Comparison of ENCODE assay signal across 9 cellular contexts in the genomic region with DNA sequence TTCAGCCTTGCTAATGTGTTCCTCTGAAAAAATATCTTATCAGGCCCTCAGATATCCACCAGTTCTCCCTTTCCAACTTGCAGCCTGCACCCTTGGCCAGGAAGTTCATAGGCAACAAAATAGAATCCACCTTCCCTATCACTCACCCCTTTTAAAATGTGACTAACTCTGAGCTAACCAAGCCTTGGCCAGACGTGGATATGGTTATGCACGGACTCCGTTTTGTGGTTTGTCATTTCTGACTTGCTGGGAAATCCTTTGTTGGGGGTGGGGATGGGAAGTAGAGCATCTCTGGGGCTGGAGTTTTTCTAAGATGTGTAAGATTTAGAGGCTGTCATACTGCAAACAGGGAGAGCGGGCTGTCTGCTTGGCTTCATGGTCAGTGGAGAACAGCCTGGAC.
DNase-seq lines count a peak whose midpoint lies in the region; ATAC-seq and TF ChIP-seq lines count a peak whose summit lies in the region.
"Had no signal": no experiment of that assay in that cellular context is flagged by ENCODE, and none has a peak within 500 bp of the region (broad histone marks: within the 10 kb centered on the region; RNA-seq: fewer than 3 reads in every experiment).

No MANE protein-coding gene starts in this region.

- peak overlapping the region; percentile 9 to 17 for H3K27ac ChIP-seq in tibial artery

- peak; percentile 67 to 77 for ATAC-seq in activated T-cell treated with anti-CD3 and anti-CD28 coated beads, Interleukin-2, amount 50 U/mL, for 72 hours (replicated peaks in 1 of 2)
- ATAC-seq in GM19467 (IDR thresholded peaks at IDR 0.05; ENCODE audit: unreplicated experiment): no peak

- H3K36me3 ChIP-seq in tibial artery: no peaks in the 10 kb centered on the region
- H3K36me3 ChIP-seq: thyroid gland had no signal

- intact Hi-C loops in tibial artery (cut with DNase I; ENCODE audit: low total_unique reads): no loop called here

- no peak overlapping the region for H3K4me3 Mint-ChIP-seq in activated naive CD4-positive, alpha-beta T cell treated with anti-CD3 and anti-CD28 coated beads, Interleukin-2, amount 50 U/mL, for 24 hours
- peak overlapping the region; percentile 11 to 33 for H3K4me3 Mint-ChIP-seq in activated T-cell treated with anti-CD3 and anti-CD28 coated beads, Interleukin-2, amount 50 U/mL, for 72 hours

- H3K9me3 Mint-ChIP-seq in activated naive CD4-positive, alpha-beta T cell treated with anti-CD3 and anti-CD28 coated beads, Interleukin-2, amount 50 U/mL, for 24 hours: no peaks in the 10 kb centered on the region
- no peaks in the 10 kb centered on the region for H3K9me3 Mint-ChIP-seq in activated T-cell treated with anti-CD3 and anti-CD28 coated beads, Interleukin-2, amount 50 U/mL, for 72 hours

- peak overlapping the region; percentile 60 for H3K27ac Mint-ChIP-seq in activated naive CD4-positive, alpha-beta T cell treated with anti-CD3 and anti-CD28 coated beads, Interleukin-2, amount 50 U/mL, for 24 hours
- H3K27ac Mint-ChIP-seq in activated T-cell treated with anti-CD3 and anti-CD28 coated beads, Interleukin-2, amount 50 U/mL, for 72 hours: peak overlapping the region; percentile 13

- no peak for TF ChIP-seq CTCF in tibial artery (IDR thresholded peaks at IDR 0.05)

- H3K4me1 Mint-ChIP-seq in activated naive CD4-positive, alpha-beta T cell treated with anti-CD3 and anti-CD28 coated beads, Interleukin-2, amount 50 U/mL, for 24 hours: peaks cover 66% of the 10 kb centered on the region
- peaks cover 84% of the 10 kb centered on the region for H3K4me1 Mint-ChIP-seq in activated T-cell treated with anti-CD3 and anti-CD28 coated beads, Interleukin-2, amount 50 U/mL, for 72 hours (ENCODE audit: low read depth)

- H3K9me3 ChIP-seq in tibial artery: no peaks in the 10 kb centered on the region
- H3K9me3 ChIP-seq: thyroid gland had no signal

- H3K4me3 ChIP-seq in tibial artery: no peak overlapping the region
- H3K4me3 ChIP-seq: thyroid gland had no signal

- no peaks in the 10 kb centered on the region for H3K27me3 ChIP-seq in tibial artery
- H3K27me3 ChIP-seq: thyroid gland had no signal

- H3K4me1 ChIP-seq in tibial artery: peaks cover 0 to 73% (median 55%) of the 10 kb centered on the region in 4 donors

- peaks cover 2% of the 10 kb centered on the region for H3K36me3 Mint-ChIP-seq in activated naive CD4-positive, alpha-beta T cell treated with anti-CD3 and anti-CD28 coated beads, Interleukin-2, amount 50 U/mL, for 24 hours
- peaks cover 2% of the 10 kb centered on the region in 2 donors for H3K36me3 Mint-ChIP-seq in activated T-cell treated with anti-CD3 and anti-CD28 coated beads, Interleukin-2, amount 50 U/mL, for 72 hours (ENCODE audit: insufficient read depth in 2 of 2)

- no peaks in the 10 kb centered on the region for H3K27me3 Mint-ChIP-seq in activated naive CD4-positive, alpha-beta T cell treated with anti-CD3 and anti-CD28 coated beads, Interleukin-2, amount 50 U/mL, for 24 hours
- H3K27me3 Mint-ChIP-seq in activated T-cell treated with anti-CD3 and anti-CD28 coated beads, Interleukin-2, amount 50 U/mL, for 72 hours (ENCODE audit: low read depth): no peaks in the 10 kb centered on the region

- no peak for DNase-seq in activated naive CD4-positive, alpha-beta T cell treated with Interleukin-2 at 50 U/mL for 16 hours
- peak; percentile 59 to 60 for DNase-seq in activated T-cell treated with anti-CD3 and anti-CD28 coated beads, Interleukin-2, amount 50 U/mL, for 72 hours
- DNase-seq in hepatic stellate cell (ENCODE audit: low spot score): peak; percentile 89
- DNase-seq in tibial artery: peak; percentile 44 to 47
- DNase-seq in NCI-H2227 treated with DMSO at 0.1 percent for 48 hours (lab: John Stamatoyannopoulos, UW): no peak
- DNase-seq in NCI-H1417 (lab: John Stamatoyannopoulos, UW): no peak

Comparison
In these comparisons a context has a peak if more than half of its experiments do, and no peak if none do; other contexts are left out.
1. DNase-seq: peak in activated T-cell treated with anti-CD3 and anti-CD28 coated beads, Interleukin-2, amount 50 U/mL, for 72 hours (2 of 2), hepatic stellate cell (single experiment) and tibial artery (2 of 2); none in activated naive CD4-positive, alpha-beta T cell treated with Interleukin-2 at 50 U/mL for 16 hours (single experiment), NCI-H2227 treated with DMSO at 0.1 percent for 48 hours (single experiment) and NCI-H1417 (0 of 3).